Comparison of ENCODE assay signal across 9 cellular contexts in the genomic region with DNA sequence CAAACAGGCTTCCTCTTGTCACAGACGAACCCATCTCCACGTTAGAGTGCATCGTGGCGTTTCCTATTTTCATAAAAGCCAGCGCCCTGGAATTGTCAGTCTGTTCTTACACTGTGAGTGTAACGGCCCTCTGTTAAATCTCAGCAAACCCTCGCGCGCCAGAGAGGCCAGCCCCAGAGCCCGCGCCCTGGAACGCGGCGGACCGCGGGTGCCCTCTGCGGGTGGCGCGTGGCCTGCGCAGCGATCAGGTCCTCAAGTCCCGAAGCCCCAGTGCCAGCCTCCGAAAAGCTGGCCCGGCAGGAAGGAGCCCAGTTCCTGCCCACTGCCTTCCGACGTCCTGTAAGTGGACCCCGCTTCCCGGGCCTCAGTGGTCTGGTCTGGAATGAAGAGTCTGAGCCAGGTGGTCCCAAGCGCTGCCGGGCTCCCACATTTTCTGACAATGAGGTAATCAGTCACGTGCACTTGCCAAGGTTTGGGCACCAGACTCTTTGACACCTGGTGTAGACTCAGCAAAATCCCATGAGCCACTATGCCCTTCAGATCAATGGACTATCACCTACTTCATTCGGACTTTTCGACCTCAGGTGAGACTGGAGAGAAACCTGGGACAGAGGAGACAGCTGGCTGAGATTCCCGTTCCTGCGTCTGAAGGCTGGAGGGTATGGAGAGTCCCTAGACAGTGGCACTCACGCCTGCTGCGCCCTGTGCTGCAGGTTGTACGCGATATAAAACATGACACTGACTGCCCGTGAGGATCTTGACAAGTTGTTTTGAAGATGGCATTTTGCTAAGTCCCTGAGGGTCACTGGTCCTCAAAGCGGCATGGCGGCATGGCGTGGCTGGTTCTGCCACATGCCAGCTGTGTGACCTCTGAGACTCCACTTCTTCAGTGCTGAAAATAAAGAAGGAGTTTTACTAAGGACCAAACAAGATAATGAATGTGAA.
DNase-seq lines count a peak whose midpoint lies in the region; ATAC-seq, FAIRE-seq and TF ChIP-seq lines count a peak whose summit lies in the region.
"Had no signal": no experiment of that assay in that cellular context is flagged by ENCODE, and none has a peak within 500 bp of the region (broad histone marks: within the 10 kb centered on the region; RNA-seq: fewer than 3 reads in every experiment).

No MANE protein-coding gene starts in this region.

- H3K36me3 Mint-ChIP-seq in WTC11: no peaks in the 10 kb centered on the region

- peaks cover 9% of the 10 kb centered on the region for H3K27me3 ChIP-seq in keratinocyte (ENCODE audit: control insufficient read depth, extremely low read depth, insufficient read depth, low read length)

- TF ChIP-seq CTCF in WTC11 (IDR thresholded peaks at IDR 0.05): peak; percentile 50; the same call in 1 of the 2 replicates
- peak; percentile 69 for TF ChIP-seq CTCF in cardiac fibroblast (IDR thresholded peaks at IDR 0.05; ENCODE audit: low read depth, low read length)
- TF ChIP-seq CTCF in keratinocyte (optimal IDR thresholded peaks at IDR 0.05 in 1 of 3, IDR thresholded peaks at IDR 0.05 in 1 of 3, conservative IDR thresholded peaks at IDR 0.05 in 1 of 3; ENCODE audit: extremely low read depth in 1 of 3, insufficient read depth in 2 of 3, low read length in 3 of 3): peak; percentile 77 to 92 (median 88)

- no peak for FAIRE-seq in keratinocyte (lab: Jason Lieb, UNC)
- FAIRE-seq: G401.6 had no signal

- H2AFZ ChIP-seq in keratinocyte (ENCODE audit: control insufficient read depth, low read length): peak overlapping the region; percentile 89

- no peaks in the 10 kb centered on the region for H3K9me3 Mint-ChIP-seq in WTC11

- peaks cover 6% of the 10 kb centered on the region for H3K4me1 Mint-ChIP-seq in WTC11

- H3K79me2 ChIP-seq in keratinocyte (ENCODE audit: control insufficient read depth, insufficient read depth, low read length): no peaks in the 10 kb centered on the region

- DNase-seq in NCI-H187 (lab: John Stamatoyannopoulos, UW) (peak; percentile 62 to 73), NCI-H187 treated with DMSO at 0.1 percent for 48 hours (lab: John Stamatoyannopoulos, UW) (no peak), NCI-H2029 (lab: John Stamatoyannopoulos, UW) (peak; percentile 63), WTC11 (ENCODE audit: low spot score) (peak; percentile 81), cardiac fibroblast (ENCODE audit: low read depth in 2 of 2) (peak; percentile 84), keratinocyte (ENCODE audit: low read depth, low spot score) (no peak)
- DNase-seq in stimulated activated CD4-positive, alpha-beta T cell treated with anti-CD3 and anti-CD28 coated beads, Interleukin-15, amount 100 ng/mL, for 1 hour (ENCODE audit: low read depth in 1 of 2, low spot score in 1 of 2): peak; percentile 39 to 68

- H3K4me2 ChIP-seq in keratinocyte (ENCODE audit: control insufficient read depth, extremely low read depth, insufficient read depth, low read depth, low read length): peak overlapping the region; percentile 98

- H3K9me1 ChIP-seq in keratinocyte (ENCODE audit: control insufficient read depth, extremely low read depth, insufficient read depth, low read length): no peaks in the 10 kb centered on the region

- no peak overlapping the region for H3K27ac Mint-ChIP-seq in WTC11

- H3K9me3 ChIP-seq in keratinocyte (ENCODE audit: control insufficient read depth, low read depth, low read length): no peaks in the 10 kb centered on the region

- dilution Hi-C loops in keratinocyte (cut with MboI; ENCODE audit: extremely low pct_ligation_motif_present, low sequenced_read_pairs): no loop called here

- peak overlapping the region; percentile 65 for H3K9ac ChIP-seq in keratinocyte (ENCODE audit: control insufficient read depth, extremely low read depth, insufficient read depth, low read length)

- peak overlapping the region; percentile 85 for H3K4me3 Mint-ChIP-seq in WTC11

- H3K27ac ChIP-seq in keratinocyte (ENCODE audit: control insufficient read depth, insufficient read depth, low read length): peak overlapping the region; percentile 28

- no peaks in the 10 kb centered on the region for H3K36me3 ChIP-seq in keratinocyte (ENCODE audit: control insufficient read depth in 2 of 2, extremely low read depth in 1 of 2, insufficient read depth in 2 of 2, low read length in 2 of 2)

- H3K4me1 ChIP-seq in keratinocyte (ENCODE audit: control insufficient read depth, extremely low read depth, insufficient read depth, low read length): peaks cover 15% of the 10 kb centered on the region

- peak; percentile 85 for ATAC-seq in HG02852 (IDR thresholded peaks at IDR 0.05; ENCODE audit: unreplicated experiment)
- ATAC-seq in WTC11: peak; percentile 68

- POLR2A ChIA-PET in WTC11 (lab: Charles Lee): interaction anchor here (0.9 kb wide), 1 partner anchor 467 kb away, joined by 3 read pairs; no protein-coding TSS in a partner anchor

- no peaks in the 10 kb centered on the region for H4K20me1 ChIP-seq in keratinocyte (ENCODE audit: control insufficient read depth, extremely low read depth, insufficient read depth, low read length)

- peaks cover 57% of the 10 kb centered on the region for H3K27me3 Mint-ChIP-seq in WTC11 (ENCODE audit: low read depth)

- H3K4me3 ChIP-seq in cardiac fibroblast (replicated peaks in 1 of 2; ENCODE audit: low read depth in 2 of 2, low read length in 2 of 2) (peak overlapping the region; percentile 58 to 61), keratinocyte (ENCODE audit: control insufficient read depth in 2 of 3, extremely low read depth in 1 of 3, insufficient read depth in 2 of 3, low read depth in 1 of 3, low read length in 3 of 3) (peak overlapping the region; percentile 36 to 81 (median 69))

- CTCF ChIA-PET in WTC11 (lab: Charles Lee): interaction anchor here (0.6 to 3.3 kb wide), 92 partner anchors 10 to 967 kb away, joined by 3 to 67 read pairs (median 4); partner anchors contain the start of genes EGFR and SEC61G

TF ChIP-seq in WTC11, 78 proteins besides CTCF, POLR2A, EP300 and RAD21:
- TF ChIP-seq ELF4 (CRISPR knock-in tag; IDR thresholded peaks at IDR 0.05; ENCODE audit: low read depth) (no peak), AR (CRISPR knock-in tag; IDR thresholded peaks at IDR 0.05) (no peak), NR3C1 (CRISPR knock-in tag; conservative IDR thresholded peaks at IDR 0.05; ENCODE audit: low read depth) (no peak), ZNF232 (CRISPR knock-in tag; IDR thresholded peaks at IDR 0.05) (0 out of 2 replicates have a peak, but pooled peaks have one; percentile 26), NFYB (CRISPR knock-in tag; conservative IDR thresholded peaks at IDR 0.05; ENCODE audit: low read depth) (no peak), USF1 (CRISPR knock-in tag; IDR thresholded peaks at IDR 0.05) (0 out of 2 replicates have a peak, but pooled peaks have one; percentile 10), ZNF121 (CRISPR knock-in tag; IDR thresholded peaks at IDR 0.05) (peak; percentile 9; the same call in 1 of the 2 replicates), PRRX2 (CRISPR knock-in tag; IDR thresholded peaks at IDR 0.05) (0 out of 2 replicates have a peak, but pooled peaks have one; percentile 22), MAX (CRISPR knock-in tag; IDR thresholded peaks at IDR 0.05) (peak; percentile 84)

Comparison
In these comparisons a context has a peak if more than half of its experiments do, and no peak if none do; other contexts are left out.
1. DNase-seq: peak in NCI-H187 (2 of 2), NCI-H2029 (single experiment), WTC11 (single experiment), cardiac fibroblast (2 of 2) and stimulated activated CD4-positive, alpha-beta T cell treated with anti-CD3 and anti-CD28 coated beads, Interleukin-15, amount 100 ng/mL, for 1 hour (2 of 2); none in NCI-H187 treated with DMSO at 0.1 percent for 48 hours (single experiment) and keratinocyte (single experiment).
2. Peak in every context shown above with its lines, with median percentiles within 50 percentile points of each other: CTCF ChIP-seq.